In genomic region chr4:73434311-73434710, GRCh38 we compare ENCODE assay signal across 9 cellular contexts. TPM values are rescaled to one million over a fixed set of nuclear protein-coding genes. Genes with fewer than 3 reads are reported as not detected.
DNase-seq lines count a peak whose midpoint lies in the region; ATAC-seq and TF ChIP-seq lines count a peak whose summit lies in the region.
"Had no signal": no experiment of that assay in that cellular context is flagged by ENCODE, and none has a peak within 500 bp of the region (broad histone marks: within the 10 kb centered on the region; RNA-seq: fewer than 3 reads in every experiment).

No MANE protein-coding gene starts in this region.

- no peaks in the 10 kb centered on the region; the same call in 1 of the 2 replicates for H3K27me3 ChIP-seq in BJ (ENCODE audit: control insufficient read depth, insufficient read depth, low read length)

- TF ChIP-seq POLR2A in NB4 (IDR thresholded peaks at IDR 0.05; ENCODE audit: extremely low read depth, insufficient read length): no peak

- POLR2A ChIA-PET in BJ (lab: Charles Lee): no interaction called here

- DNase-seq in BJ (ENCODE audit: low read depth) (no peak), GM20000 (ENCODE audit: low spot score) (peak; percentile 15), NB4 (ENCODE audit: low read depth) (peak; percentile 1), foreskin fibroblast (peak in 1 of 2 donors; percentile 19), HK-2 (ENCODE audit: unreplicated experiment) (no peak), T-helper 1 cell (no peak), GDM1 (lab: John Stamatoyannopoulos, UW) (no peak)

- ATAC-seq in GM21576 (IDR thresholded peaks at IDR 0.05; ENCODE audit: unreplicated experiment): no peak

- peak; percentile 54 for TF ChIP-seq CTCF in BJ (IDR thresholded peaks at IDR 0.05; ENCODE audit: insufficient read depth, low read depth, low read length)
- peak; percentile 32 for TF ChIP-seq CTCF in GM20000 (IDR thresholded peaks at IDR 0.05; ENCODE audit: extremely low read depth, missing control alignments)
- peak; percentile 17 for TF ChIP-seq CTCF in NB4 (IDR thresholded peaks at IDR 0.05; ENCODE audit: low read depth, low read length)
- TF ChIP-seq CTCF in foreskin fibroblast (IDR thresholded peaks at IDR 0.05; ENCODE audit: low read depth, low read length): peak; percentile 24

- H3K4me3 ChIP-seq in BJ (ENCODE audit: low read depth, low read length) (no peak overlapping the region), NB4 (ENCODE audit: low read depth, low read length) (no peak overlapping the region), foreskin fibroblast (ENCODE audit: low read depth in 1 of 2, low read length in 2 of 2) (no peak overlapping the region)

- CTCF ChIA-PET in BJ (lab: Yijun Ruan, JAX): interaction anchor here (0.8 to 1.9 kb wide), 5 partner anchors 9 to 139 kb away, joined by 3 to 6 read pairs (median 4); no protein-coding TSS in a partner anchor

- no peaks in the 10 kb centered on the region for H3K36me3 ChIP-seq in BJ (ENCODE audit: control insufficient read depth, insufficient read depth, low read length)

RNA-seq across cellular contexts. Expression of gene AFP, which starts 1.7 kb away (rescaled TPM):
- polyA plus RNA-seq in BJ (2011; rRNA removed): 0.23 and 0.31 TPM in 2 replicates
- not detected in 2 replicates for polyA minus RNA-seq in BJ (2011; rRNA and poly(A)+ RNA removed)
- polyA plus RNA-seq: adipose tissue had no signal

RNA-seq across cellular contexts. Expression of gene ALB, which starts 30.2 kb away (rescaled TPM):
- not detected in 2 replicates for polyA plus RNA-seq in BJ (2011; rRNA removed)
- not detected in 2 replicates for polyA minus RNA-seq in BJ (2011; rRNA and poly(A)+ RNA removed)

RNA-seq across cellular contexts. Expression of gene AFM, which starts 47.2 kb away (rescaled TPM):
- not detected in 2 replicates for polyA plus RNA-seq in BJ (2011; rRNA removed)
- not detected in 2 replicates for polyA minus RNA-seq in BJ (2011; rRNA and poly(A)+ RNA removed)
- polyA plus RNA-seq: adipose tissue had no signal

Comparison
In these comparisons a context has a peak if more than half of its experiments do, and no peak if none do; other contexts are left out.
1. DNase-seq: peak in GM20000 (single experiment) and NB4 (single experiment); none in BJ (single experiment), HK-2 (single experiment), T-helper 1 cell (0 of 5) and GDM1 (single experiment).
2. Peak in every context shown above with its lines, with median percentiles within 50 percentile points of each other: CTCF ChIP-seq.